ENCODE assay signal across 30 cellular contexts in the genomic region with DNA sequence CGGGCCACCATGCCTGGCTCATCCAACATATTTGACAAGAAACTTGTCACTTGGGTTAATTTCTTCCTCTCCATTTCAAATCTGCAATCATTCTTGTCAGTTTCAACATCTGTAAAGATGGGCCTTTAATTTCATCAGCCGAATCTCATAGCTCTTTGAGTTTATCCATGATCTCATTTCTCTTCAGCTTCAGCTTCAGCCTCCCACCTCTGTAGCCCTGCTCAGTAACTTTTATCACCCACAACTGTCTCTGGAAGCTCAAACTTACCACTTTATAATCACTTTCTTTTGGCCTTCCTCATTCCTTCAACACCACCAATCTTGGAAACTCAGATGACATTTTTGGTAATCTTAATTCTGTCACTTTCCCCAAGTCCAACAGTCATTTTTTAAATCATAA.
"Had no signal": no experiment of that assay in that cellular context is flagged by ENCODE, and none has a peak within 500 bp of the region (broad histone marks: within the 10 kb centered on the region; RNA-seq: fewer than 3 reads in every experiment).

No MANE protein-coding gene starts in this region.

- H3K4me3 Mint-ChIP-seq: immature natural killer cell; mesothelial cell of epicardium; natural killer cell; nephron progenitor cell; neural progenitor cell; stimulated activated naive B cell treated with anti-CD40 and anti-IgM and Interleukin-4, amounts not matched to agents 10 μg/mL and 1 μg/mL and 100 μg/mL, for 72 hours; type B pancreatic cell had no signal

- H3K4me3 ChIP-seq: left lung, lung, neural progenitor cell, ovary, skin epidermis, stomach, testis, tibial nerve, vagina had no signal

- H3K9me3 Mint-ChIP-seq: immature natural killer cell, natural killer cell, nephron progenitor cell, neural progenitor cell, type B pancreatic cell had no signal

- H3K27ac ChIP-seq: left lung, neural progenitor cell, neutrophil, skin epidermis, stomach, tibial nerve, vagina had no signal

- H2AFZ ChIP-seq: neural progenitor cell had no signal

- H3K27ac Mint-ChIP-seq: immature natural killer cell; mesothelial cell of epicardium; natural killer cell; nephron progenitor cell; neural progenitor cell; stimulated activated naive B cell treated with anti-CD40 and anti-IgM and Interleukin-4, amounts not matched to agents 10 μg/mL and 1 μg/mL and 100 μg/mL, for 72 hours; type B pancreatic cell had no signal

- H3K4me2 ChIP-seq: neural progenitor cell had no signal

- H3K36me3 Mint-ChIP-seq: immature natural killer cell, mesothelial cell of epicardium, natural killer cell, neural progenitor cell had no signal

- H3K4me1 ChIP-seq: left lung, neural progenitor cell, testis had no signal

- DNase-seq: hypothalamus; immature natural killer cell; kidney; left colon; left lung; mesendoderm; naive B cell; natural killer cell; nephron progenitor cell; ovary; retina; right cardiac atrium; stimulated activated CD4-positive, alpha-beta T cell treated with anti-CD3 and anti-CD28 coated beads, Interleukin-12 subunit alpha, Interleukin-12 subunit beta, amount 100 ng/mL, for 4 hours; stimulated activated CD4-positive, alpha-beta T cell treated with anti-CD3 and anti-CD28 coated beads, Interleukin-15, amount 100 ng/mL, for 24 hours; stimulated activated CD4-positive, alpha-beta T cell treated with anti-CD3 and anti-CD28 coated beads, Interleukin-2, amount 100 ng/mL, for 24 hours; stimulated activated CD4-positive, alpha-beta T cell treated with anti-CD3 and anti-CD28 coated beads, Interleukin-4, amount 100 ng/mL, for 1 hour; stimulated activated naive B cell treated with anti-CD40 and anti-IgM and Interleukin-4, amounts not matched to agents 10 μg/mL and 1 μg/mL and 100 μg/mL, for 72 hours; stimulated activated naive CD8-positive, alpha-beta T cell treated with anti-CD3 and anti-CD28 coated beads, Interleukin-15, Interleukin-2, amounts not matched to agents 100 U/mL and 50 U/mL, for 24 hours; stomach; testis had no signal

- H3K27me3 Mint-ChIP-seq: naive B cell; progenitor cell of endocrine pancreas; stimulated activated naive B cell treated with anti-CD40 and anti-IgM and Interleukin-4, amounts not matched to agents 10 μg/mL and 1 μg/mL and 100 μg/mL, for 72 hours had no signal

- ATAC-seq: left colon; left lung; natural killer cell; right cardiac atrium; sciatic nerve; stimulated activated naive B cell treated with anti-CD40 and anti-IgM and Interleukin-4, amounts not matched to agents 10 μg/mL and 1 μg/mL and 100 μg/mL, for 72 hours; stimulated activated naive CD8-positive, alpha-beta T cell treated with anti-CD3 and anti-CD28 coated beads, Interleukin-15, Interleukin-2, amounts not matched to agents 100 U/mL and 50 U/mL, for 24 hours had no signal

- H3K36me3 ChIP-seq: left lung, neural progenitor cell, neutrophil, ovary, stomach, tibial nerve, vagina had no signal

- H3K27me3 ChIP-seq: left lung, neural progenitor cell, neutrophil, ovary, stomach, testis, tibial nerve, vagina had no signal

- H3K4me1 Mint-ChIP-seq: immature natural killer cell, natural killer cell had no signal

- H3K9me3 ChIP-seq: left lung, neutrophil, ovary, stomach, testis, tibial nerve, vagina had no signal
